ENCODE assay signal across 34 cellular contexts in the genomic region with DNA sequence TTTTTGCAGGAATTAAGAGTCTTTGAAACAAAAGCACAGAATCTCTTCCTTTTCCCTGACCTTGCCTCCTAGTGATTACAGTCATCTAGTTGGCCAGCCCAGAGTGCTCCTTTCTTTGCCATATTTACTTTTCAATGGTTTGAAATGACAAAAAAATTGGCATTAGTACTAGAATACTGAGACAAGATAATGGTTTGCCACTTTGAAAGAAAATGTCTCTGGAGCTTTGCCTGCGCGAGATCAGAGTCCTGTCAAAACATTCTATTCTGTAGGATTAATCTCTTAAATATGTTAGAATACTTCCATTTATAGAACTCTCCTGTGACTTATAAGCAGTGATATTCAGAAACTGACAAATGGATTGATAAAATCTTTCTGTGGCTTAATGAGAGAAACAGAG.
"Had no signal": no experiment of that assay in that cellular context is flagged by ENCODE, and none has a peak within 500 bp of the region (broad histone marks: within the 10 kb centered on the region; RNA-seq: fewer than 3 reads in every experiment).

No MANE protein-coding gene starts in this region.

- H3K27me3 ChIP-seq: MG63 had no signal

- DNase-seq: Karpas-422, Kasumi-1, KG1, MG63, MM.1S, MV-4-11, NCI-H1048, NCI-H1092, NCI-H1092 treated with DMSO at 0.1 percent for 48 hours, NCI-H1105, NCI-H1105 treated with DMSO at 0.1 percent for 48 hours, NCI-H1417, NCI-H1417 treated with DMSO at 0.1 percent for 48 hours, NCI-H1436, NCI-H1436 treated with DMSO at 0.1 percent for 48 hours, NCI-H146, NCI-H1694, NCI-H1694 treated with DMSO at 0.1 percent for 48 hours, NCI-H187, NCI-H187 treated with DMSO at 0.1 percent for 48 hours, NCI-H1930, NCI-H2029, NCI-H2029 treated with DMSO at 0.1 percent for 48 hours, NCI-H2081, NCI-H2081 treated with DMSO at 0.1 percent for 48 hours, NCI-H2107, NCI-H2171, NCI-H2171 treated with DMSO at 0.1 percent for 48 hours, NCI-H2227 treated with DMSO at 0.1 percent for 48 hours, NCI-H226, NCI-H345, NCI-H446, NCI-H446 treated with DMSO at 0.1 percent for 48 hours had no signal

- H3K9me3 ChIP-seq: MG63 had no signal

- H3K4me2 ChIP-seq: KMS-11 had no signal

- H3K9ac ChIP-seq: KMS-11 had no signal

- H3K27ac ChIP-seq: KMS-11 had no signal

- H3K4me3 ChIP-seq: MG63 had no signal

- H3K36me3 ChIP-seq: MG63 had no signal
